In the genomic region with DNA sequence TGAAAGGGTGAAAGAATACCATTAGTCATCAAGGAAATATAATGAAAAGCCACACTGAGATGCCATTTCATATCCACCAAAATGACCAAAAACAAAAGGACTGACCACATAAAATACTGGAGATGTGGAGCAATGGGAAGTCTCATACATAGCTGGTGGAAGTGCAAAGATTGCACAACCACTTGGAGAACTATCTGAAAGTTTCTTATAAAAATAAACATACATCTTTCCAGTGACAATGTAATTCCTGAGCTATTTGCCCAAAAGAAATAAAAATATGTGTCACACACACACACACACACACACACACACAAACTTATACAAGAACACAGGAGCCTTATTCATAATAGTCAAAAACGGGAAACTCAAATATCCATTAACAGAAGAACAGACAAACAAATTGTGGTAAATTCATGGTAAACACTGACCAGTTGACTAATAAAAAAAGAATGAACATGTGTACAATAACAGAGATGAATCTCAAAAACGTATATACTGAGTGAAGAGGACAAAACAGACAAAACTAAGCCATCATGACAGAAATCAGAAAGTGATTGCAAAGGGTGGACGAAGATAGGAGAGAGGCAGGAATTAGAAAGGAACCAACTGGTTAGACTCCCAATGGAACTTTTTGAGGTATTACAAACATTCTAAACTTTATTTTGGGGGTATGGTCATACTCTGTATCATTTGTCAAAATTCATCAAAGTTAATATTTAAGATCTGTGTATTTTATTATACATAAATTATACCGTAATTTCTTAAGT, we compare ENCODE assay signal across 13 cellular contexts. TPM values are rescaled to one million over a fixed set of nuclear protein-coding genes. Genes with fewer than 3 reads are reported as not detected.
A peak's percentile ranks its signal among the peaks of the same experiment; 100 is the strongest.
DNase-seq lines count a peak whose midpoint lies in the region; ATAC-seq and TF ChIP-seq lines count a peak whose summit lies in the region.
"Had no signal": no experiment of that assay in that cellular context is flagged by ENCODE, and none has a peak within 500 bp of the region (broad histone marks: within the 10 kb centered on the region; RNA-seq: fewer than 3 reads in every experiment).

No MANE protein-coding gene starts in this region.

- TF ChIP-seq POLR2A in GM18505 (IDR thresholded peaks at IDR 0.05; ENCODE audit: borderline replicate concordance, extremely low read depth, insufficient read depth, insufficient read length), result no peak

- no peaks in the 10 kb centered on the region for H3K36me3 Mint-ChIP-seq in glutamatergic neuron (ENCODE audit: unreplicated experiment)
- H3K36me3 Mint-ChIP-seq in activated CD4-positive, alpha-beta T cell treated with anti-CD3 and anti-CD28 coated beads, Interleukin-2, amount 10 ng/mL, durations not matched to agents 7 days and 5 days (ENCODE audit: low read depth), result peaks cover 18% of the 10 kb centered on the region

- peaks cover 1% of the 10 kb centered on the region for H3K9me3 Mint-ChIP-seq in glutamatergic neuron (ENCODE audit: unreplicated experiment)
- H3K9me3 Mint-ChIP-seq in activated CD4-positive, alpha-beta T cell treated with anti-CD3 and anti-CD28 coated beads, Interleukin-2, amount 10 ng/mL, durations not matched to agents 7 days and 5 days, result peaks cover 8% of the 10 kb centered on the region

- CTCF ChIA-PET in HEK293T (lab: Yijun Ruan, JAX), result no interaction called here
- CTCF ChIA-PET in activated CD4-positive, alpha-beta T cell treated with anti-CD3 and anti-CD28 coated beads, Interleukin-2, amount 10 ng/mL, durations not matched to agents 7 days and 5 days (lab: Charles Lee), result no interaction called here

- POLR2A ChIA-PET in HEK293T (lab: Yijun Ruan, JAX), result interaction anchor here (3.8 kb wide), 1 partner anchor 22 kb away, joined by 15 read pairs; a partner anchor contains a TSS
- POLR2A ChIA-PET in activated CD4-positive, alpha-beta T cell treated with anti-CD3 and anti-CD28 coated beads, Interleukin-2, amount 10 ng/mL, durations not matched to agents 7 days and 5 days (lab: Charles Lee), result no interaction called here

- no peaks in the 10 kb centered on the region for H3K27me3 Mint-ChIP-seq in glutamatergic neuron (ENCODE audit: unreplicated experiment)
- no peaks in the 10 kb centered on the region for H3K27me3 Mint-ChIP-seq in activated CD4-positive, alpha-beta T cell treated with anti-CD3 and anti-CD28 coated beads, Interleukin-2, amount 10 ng/mL, durations not matched to agents 7 days and 5 days
- H3K27me3 Mint-ChIP-seq: CD4-positive, alpha-beta memory T cell had no signal

- ATAC-seq in GM18505 (IDR thresholded peaks at IDR 0.05; ENCODE audit: unreplicated experiment), result no peak
- ATAC-seq: gastrocnemius medialis had no signal

- H3K4me1 Mint-ChIP-seq in glutamatergic neuron (ENCODE audit: low read depth, unreplicated experiment), result peaks cover 30% of the 10 kb centered on the region
- H3K4me1 Mint-ChIP-seq in activated CD4-positive, alpha-beta T cell treated with anti-CD3 and anti-CD28 coated beads, Interleukin-2, amount 10 ng/mL, durations not matched to agents 7 days and 5 days, result peaks cover 34% of the 10 kb centered on the region

- H3K4me3 Mint-ChIP-seq in glutamatergic neuron (ENCODE audit: unreplicated experiment), result no peak overlapping the region
- no peak overlapping the region for H3K4me3 Mint-ChIP-seq in activated CD4-positive, alpha-beta T cell treated with anti-CD3 and anti-CD28 coated beads, Interleukin-2, amount 10 ng/mL, durations not matched to agents 7 days and 5 days

- H3K27ac Mint-ChIP-seq in glutamatergic neuron (ENCODE audit: unreplicated experiment), result peak overlapping the region; percentile 15
- no peak overlapping the region for H3K27ac Mint-ChIP-seq in activated CD4-positive, alpha-beta T cell treated with anti-CD3 and anti-CD28 coated beads, Interleukin-2, amount 10 ng/mL, durations not matched to agents 7 days and 5 days

- TF ChIP-seq CTCF in glutamatergic neuron (IDR thresholded peaks at IDR 0.05; ENCODE audit: partially characterized antibody, unreplicated experiment), result no peak

- peak; percentile 76 for DNase-seq in A172 (ENCODE audit: low spot score)
- DNase-seq in H4 (ENCODE audit: low spot score), result peak; percentile 80
- DNase-seq in amniotic stem cell (lab: John Stamatoyannopoulos, UW), result peak; percentile 53
- DNase-seq in glutamatergic neuron, result no peak
- no peak for DNase-seq in HEK293T (ENCODE audit: extremely low spot score)
- no peak for DNase-seq in activated CD4-positive, alpha-beta T cell treated with anti-CD3 and anti-CD28 coated beads, Interleukin-2, amount 10 ng/mL, durations not matched to agents 7 days and 5 days
- DNase-seq in NCI-H510A (lab: John Stamatoyannopoulos, UW), result no peak
- DNase-seq: activated CD4-positive, alpha-beta T cell treated with anti-CD3 and anti-CD28 coated beads for 48 hours; CD4-positive, alpha-beta memory T cell; gastrocnemius medialis; NCI-H1417 treated with DMSO at 0.1 percent for 48 hours; stimulated activated CD4-positive, alpha-beta T cell treated with anti-CD3 and anti-CD28 coated beads, Interleukin-4, amount 100 ng/mL, for 1 hour had no signal

TF ChIP-seq in HEK293T, 16 proteins besides CTCF, POLR2A, EP300 and RAD21:
- TF ChIP-seq L3MBTL2 (conservative IDR thresholded peaks at IDR 0.05) (no peak), FOXK2 (IDR thresholded peaks at IDR 0.05) (no peak), CTBP1 (IDR thresholded peaks at IDR 0.05; ENCODE audit: borderline replicate concordance) (no peak), FOXM1 (IDR thresholded peaks at IDR 0.05; ENCODE audit: borderline replicate concordance) (no peak), HDGF (IDR thresholded peaks at IDR 0.05; ENCODE audit: borderline replicate concordance) (no peak), NFRKB (IDR thresholded peaks at IDR 0.05) (no peak), FOXA1 (IDR thresholded peaks at IDR 0.05) (no peak), ZNF384 (IDR thresholded peaks at IDR 0.05) (no peak), ARNT (IDR thresholded peaks at IDR 0.05) (no peak), TARDBP (IDR thresholded peaks at IDR 0.05) (no peak), LEF1 (IDR thresholded peaks at IDR 0.05; ENCODE audit: borderline replicate concordance) (no peak), SUZ12 (IDR thresholded peaks at IDR 0.05) (no peak), ELF4 (IDR thresholded peaks at IDR 0.05) (no peak)
TF ChIP-seq in HEK293T: peak in this region for 0.

RNA-seq across cellular contexts. Expression of a gene that starts 21.5 kb away (rescaled TPM):
- 12.1 and 12.4 TPM in 2 replicates for total RNA-seq in A172 (2014; rRNA removed; shearing (Covaris generic))
- total RNA-seq in H4 (2014; rRNA removed; shearing (Covaris generic)), result 7.9 and 12.8 TPM in 2 replicates
- 33.0 TPM for total RNA-seq in glutamatergic neuron (ENCODE audit: unreplicated experiment)
- total RNA-seq in activated CD4-positive, alpha-beta T cell treated with anti-CD3 and anti-CD28 coated beads, Interleukin-2, amount 10 ng/mL, durations not matched to agents 7 days and 5 days, result 1 to 10 TPM; 6.2 to 7.7 TPM

Comparison
In these comparisons a context has a peak if more than half of its experiments do, and no peak if none do; other contexts are left out.
1. DNase-seq: peak in A172 (single experiment), H4 (single experiment) and amniotic stem cell (single experiment); none in glutamatergic neuron (single experiment), HEK293T (single experiment), activated CD4-positive, alpha-beta T cell treated with anti-CD3 and anti-CD28 coated beads, Interleukin-2, amount 10 ng/mL, durations not matched to agents 7 days and 5 days (single experiment) and NCI-H510A (single experiment).